In genomic region chr2:41409328-41409727, GRCh38 we compare ENCODE assay signal across 25 cellular contexts.
DNase-seq lines count a peak whose midpoint lies in the region; ATAC-seq and TF ChIP-seq lines count a peak whose summit lies in the region.
"Had no signal": no experiment of that assay in that cellular context is flagged by ENCODE, and none has a peak within 500 bp of the region (broad histone marks: within the 10 kb centered on the region; RNA-seq: fewer than 3 reads in every experiment).

No MANE protein-coding gene starts in this region.

- H3K27ac ChIP-seq in neural progenitor cell: no peak overlapping the region
- H3K27ac ChIP-seq in spleen: no peak overlapping the region
- H3K27ac ChIP-seq: A549, Peyer's patch, SK-N-MC had no signal

- no peaks in the 10 kb centered on the region for H3F3A ChIP-seq in neural progenitor cell (ENCODE audit: low read depth)

- in situ Hi-C loops in KBM-7 (cut with MboI; ENCODE audit: low pct_unique_long_range_greater_than_20kb, low sequenced_read_pairs): no loop called here

- H3K27me3 Mint-ChIP-seq in WTC11 (ENCODE audit: low read depth): no peaks in the 10 kb centered on the region
- no peaks in the 10 kb centered on the region for H3K27me3 Mint-ChIP-seq in neural progenitor cell (ENCODE audit: insufficient read depth, low read depth)
- H3K27me3 Mint-ChIP-seq: T-helper 17 cell had no signal

- H3K36me3 ChIP-seq in neural progenitor cell (no peaks in the 10 kb centered on the region), spleen (no peaks in the 10 kb centered on the region)
- H3K36me3 ChIP-seq: Peyer's patch had no signal

- H3K27me3 ChIP-seq in neural progenitor cell (no peaks in the 10 kb centered on the region), spleen (replicated peaks in 1 of 7) (no peaks in the 10 kb centered on the region)
- H3K27me3 ChIP-seq: Peyer's patch had no signal

- H3K36me3 Mint-ChIP-seq in WTC11 (no peaks in the 10 kb centered on the region), neural progenitor cell (no peaks in the 10 kb centered on the region)
- H3K36me3 Mint-ChIP-seq: CD4-positive, alpha-beta memory T cell had no signal

- H3K9me3 Mint-ChIP-seq in WTC11 (peaks cover 4% of the 10 kb centered on the region; the same call in 1 of the 2 replicates), neural progenitor cell (peaks cover 5% of the 10 kb centered on the region)

- no peak overlapping the region for H3K4me3 Mint-ChIP-seq in WTC11
- no peak overlapping the region for H3K4me3 Mint-ChIP-seq in neural progenitor cell
- H3K4me3 Mint-ChIP-seq: CD4-positive, alpha-beta memory T cell; T-helper 17 cell had no signal

- no peak for TF ChIP-seq POLR2A in spleen (IDR thresholded peaks at IDR 0.05)

- no peaks in the 10 kb centered on the region for H4K20me1 ChIP-seq in neural progenitor cell (ENCODE audit: low read depth)

- TF ChIP-seq CTCF in WTC11 (IDR thresholded peaks at IDR 0.05) (no peak), neural progenitor cell (IDR thresholded peaks at IDR 0.05) (peak; percentile 34), spleen (IDR thresholded peaks at IDR 0.05 in 8 of 11, conservative IDR thresholded peaks at IDR 0.05 in 3 of 11) (no peak)

- POLR2A ChIA-PET in WTC11 (lab: Charles Lee): no interaction called here

- ATAC-seq in WTC11: peak; percentile 76
- ATAC-seq in GM19328 (IDR thresholded peaks at IDR 0.05; ENCODE audit: unreplicated experiment): no peak
- ATAC-seq in GM19467 (IDR thresholded peaks at IDR 0.05; ENCODE audit: unreplicated experiment): no peak
- ATAC-seq: A549, HepG2, T-helper 17 cell had no signal

- 63 to 86% (median 74%) methylated on average over 4 of the region's 4 CpGs for WGBS in spleen, 5 donors

- H3K9me3 ChIP-seq in neural progenitor cell (ENCODE audit: low read depth) (no peaks in the 10 kb centered on the region), spleen (no peaks in the 10 kb centered on the region)
- H3K9me3 ChIP-seq: A549, Caco-2, Peyer's patch had no signal

- CTCF ChIA-PET in WTC11 (lab: Charles Lee): interaction anchor here (0.8 to 1.7 kb wide), 2 partner anchors 435 to 565 kb away, joined by 3 to 4 read pairs; no protein-coding TSS in a partner anchor

- H3K4me1 Mint-ChIP-seq in WTC11 (peaks cover 3% of the 10 kb centered on the region; the same call in 1 of the 2 replicates), neural progenitor cell (no peaks in the 10 kb centered on the region)
- H3K4me1 Mint-ChIP-seq: CD4-positive, alpha-beta memory T cell; T-helper 17 cell had no signal

- H2AFZ ChIP-seq in neural progenitor cell (replicated peaks): peak overlapping the region; percentile 38

- no peak overlapping the region for H3K4me2 ChIP-seq in neural progenitor cell
- H3K4me2 ChIP-seq: A549 had no signal

- no peak overlapping the region for H3K9ac ChIP-seq in neural progenitor cell

- H3K27ac Mint-ChIP-seq in WTC11 (no peak overlapping the region), neural progenitor cell (no peak overlapping the region)
- H3K27ac Mint-ChIP-seq: CD4-positive, alpha-beta memory T cell; T-helper 17 cell had no signal

- no peaks in the 10 kb centered on the region for H3K79me2 ChIP-seq in neural progenitor cell (ENCODE audit: low read depth)

- DNase-seq in D341Med (ENCODE audit: low spot score): peak; percentile 14
- peak; percentile 3 for DNase-seq in KBM-7
- DNase-seq in WTC11 (ENCODE audit: low spot score): no peak
- peak; percentile 5 for DNase-seq in neural progenitor cell (ENCODE audit: low spot score)
- no peak for DNase-seq in spleen
- DNase-seq: AML-193; C1 segment of cervical spinal cord; Caco-2; CD4-positive, alpha-beta memory T cell; DMS79 treated with DMSO at 0.1 percent for 48 hours; GF-D8; GOT3; Kasumi-1; NCI-H1092 treated with DMSO at 0.1 percent for 48 hours; NCI-H1436 treated with DMSO at 0.1 percent for 48 hours; NCI-H187 treated with DMSO at 0.1 percent for 48 hours; NCI-H446 treated with DMSO at 0.1 percent for 48 hours; Peyer's patch; SHP77 treated with DMSO at 0.1 percent for 48 hours; T-helper 17 cell had no signal

- intact Hi-C loops in spleen (cut with DNase I; ENCODE audit: low total_unique reads): no loop called here

- H3K4me3 ChIP-seq in neural progenitor cell (no peak overlapping the region), spleen (no peak overlapping the region)
- H3K4me3 ChIP-seq: A549, Peyer's patch, SK-N-MC had no signal

- no peaks in the 10 kb centered on the region for H3K4me1 ChIP-seq in neural progenitor cell
- no peaks in the 10 kb centered on the region for H3K4me1 ChIP-seq in spleen
- H3K4me1 ChIP-seq: A549, Caco-2, Peyer's patch had no signal

TF ChIP-seq in WTC11, 78 proteins besides CTCF, POLR2A, EP300 and RAD21:
- no peak for TF ChIP-seq AFF4 (CRISPR knock-in tag; IDR thresholded peaks at IDR 0.05; ENCODE audit: borderline replicate concordance)
- no peak for TF ChIP-seq CREB1 (CRISPR knock-in tag; IDR thresholded peaks at IDR 0.05)
- no peak for TF ChIP-seq ZNF671 (CRISPR knock-in tag; IDR thresholded peaks at IDR 0.05)
- TF ChIP-seq ARID4B (CRISPR knock-in tag; IDR thresholded peaks at IDR 0.05; ENCODE audit: borderline replicate concordance): no peak
TF ChIP-seq in WTC11: peak in this region for 0.

Comparison
In these comparisons a context has a peak if more than half of its experiments do, and no peak if none do; other contexts are left out.
1. DNase-seq: peak in D341Med (single experiment), KBM-7 (single experiment) and neural progenitor cell (single experiment); none in WTC11 (single experiment) and spleen (single experiment).